In the genomic region with DNA sequence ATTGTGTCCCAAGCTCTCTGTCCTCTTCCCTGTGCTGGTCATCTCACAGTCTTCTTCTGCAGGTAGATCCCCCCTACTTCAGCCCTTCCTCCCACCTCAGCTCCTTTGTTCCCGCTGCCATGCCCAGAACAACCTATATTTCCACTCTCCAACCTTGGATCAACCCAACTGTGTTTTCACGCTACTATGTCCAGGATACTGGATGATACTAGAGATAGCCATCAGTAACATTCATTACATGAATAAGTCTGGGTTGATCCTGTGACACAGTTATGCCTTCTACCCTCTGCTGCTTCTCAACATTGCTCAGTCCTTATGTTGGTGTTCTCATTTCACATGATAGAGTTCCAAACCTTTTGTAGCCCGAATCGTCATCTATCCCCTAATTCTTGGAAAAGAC, we compare ENCODE assay signal across 13 cellular contexts.
DNase-seq lines count a peak whose midpoint lies in the region; ATAC-seq and TF ChIP-seq lines count a peak whose summit lies in the region.
"Had no signal": no experiment of that assay in that cellular context is flagged by ENCODE, and none has a peak within 500 bp of the region (broad histone marks: within the 10 kb centered on the region; RNA-seq: fewer than 3 reads in every experiment).

No MANE protein-coding gene starts in this region.

- H3K18ac ChIP-seq in IMR-90 (ENCODE audit: low read depth, low read length) (no peak overlapping the region), mesendoderm (ENCODE audit: low read length) (no peak overlapping the region)

- no peak overlapping the region for H2AFZ ChIP-seq in IMR-90 (replicated peaks; ENCODE audit: low read length, poor library complexity)

- H2AK9ac ChIP-seq in IMR-90 (replicated peaks; ENCODE audit: low read depth, low read length, poor library complexity), result no peak overlapping the region

- dilution Hi-C loops in IMR-90 (cut with HindIII; ENCODE audit: low sequenced_read_pairs, unreplicated experiment), result no loop called here

- H4K8ac ChIP-seq in IMR-90 (ENCODE audit: low read depth in 2 of 2, low read length in 2 of 2) (no peak overlapping the region), mesendoderm (ENCODE audit: low read depth, low read length) (no peak overlapping the region)

- H4K5ac ChIP-seq in IMR-90 (ENCODE audit: low read depth, low read length) (no peak overlapping the region), mesendoderm (ENCODE audit: low read length) (no peak overlapping the region)

- no CpG with 5 or more reads among the region's 4 CpGs for WGBS in IMR-90 (ENCODE audit: extremely low coverage in 2 of 2, insufficient read length in 1 of 2), 2 experiments
- no CpG with 5 or more reads among the region's 4 CpGs for WGBS in mesendoderm (ENCODE audit: extremely low coverage, insufficient coverage, low lambda C conversion rate)
- 91 to 93% methylated on average over 4 of the region's 4 CpGs for WGBS in sigmoid colon, 2 donors

- H3K4me3 ChIP-seq in IMR-90 (ENCODE audit: insufficient read depth, low read depth, low read length) (no peak overlapping the region), mesendoderm (ENCODE audit: low read length) (no peak overlapping the region), sigmoid colon (no peak overlapping the region), uterus (no peak overlapping the region)
- H3K4me3 ChIP-seq: BLaER1 treated with 17β-estradiol and CSF1 and Interleukin-3, amounts not matched to agents 10 nM and 100 nM; GM12878 had no signal

- CTCF ChIA-PET in IMR-90 (lab: Yijun Ruan, JAX), result no interaction called here

- H2BK5ac ChIP-seq in IMR-90 (ENCODE audit: low read depth, low read length, poor library complexity, severe bottlenecking) (no peak overlapping the region), mesendoderm (ENCODE audit: low read length) (no peak overlapping the region)

- peaks cover 7 to 9% of the 10 kb centered on the region in 2 donors for H3K27me3 Mint-ChIP-seq in natural killer cell (ENCODE audit: low read depth in 2 of 2)

- no peaks in the 10 kb centered on the region; a peak in 1 of 4 replicates for H3K79me1 ChIP-seq in IMR-90 (ENCODE audit: low read depth in 1 of 2, low read length in 2 of 2)
- H3K79me1 ChIP-seq in mesendoderm (ENCODE audit: low read length), result no peaks in the 10 kb centered on the region

- H3K36me3 ChIP-seq in IMR-90 (ENCODE audit: control insufficient read depth, insufficient read depth, low read length) (no peaks in the 10 kb centered on the region), mesendoderm (ENCODE audit: control insufficient read depth, insufficient read depth, low read length) (no peaks in the 10 kb centered on the region), sigmoid colon (no peaks in the 10 kb centered on the region), uterus (no peaks in the 10 kb centered on the region)
- H3K36me3 ChIP-seq: BLaER1 treated with 17β-estradiol and CSF1 and Interleukin-3, amounts not matched to agents 10 nM and 100 nM had no signal

- H3K4ac ChIP-seq in IMR-90 (ENCODE audit: low read depth, low read length) (no peak overlapping the region; the same call in 1 of the 2 replicates), mesendoderm (ENCODE audit: low read depth, low read length) (no peak overlapping the region)

- H3K9me3 Mint-ChIP-seq in natural killer cell, result no peaks in the 10 kb centered on the region
- H3K9me3 Mint-ChIP-seq: CD8-positive, alpha-beta T cell had no signal

- H2AK5ac ChIP-seq in IMR-90 (ENCODE audit: low read depth, low read length) (no peak overlapping the region), mesendoderm (ENCODE audit: low read length) (peak overlapping the region; percentile 44)

- H2BK15ac ChIP-seq in IMR-90 (ENCODE audit: low read depth, low read length) (0 out of 3 replicates have a peak overlapping the region, but pooled peaks have one; percentile 58), mesendoderm (replicated peaks; ENCODE audit: low read depth) (no peak overlapping the region)

- intact Hi-C loops in IMR-90 (cut with micrococcal nuclease), result no loop called here
- intact Hi-C loops in sigmoid colon (cut with DNase I), result no loop called here
- intact Hi-C loops in uterus (cut with DNase I; ENCODE audit: low total_unique reads), result no loop called here
- intact Hi-C loops in natural killer cell (cut with micrococcal nuclease), result no loop called here

- BruUV-seq in IMR-90 (replicated peaks; lab: Mats Ljungman, UMichigan), result no TSS peak

- no peak for TF ChIP-seq POLR2A in IMR-90 (IDR thresholded peaks at IDR 0.05; ENCODE audit: low read depth, low read length)
- no peak for TF ChIP-seq POLR2A in sigmoid colon (IDR thresholded peaks at IDR 0.05)
- TF ChIP-seq POLR2A in uterus (IDR thresholded peaks at IDR 0.05), result no peak

- no peak overlapping the region for H3K4me2 ChIP-seq in IMR-90 (ENCODE audit: low read depth, low read length)
- H3K4me2 ChIP-seq in mesendoderm (ENCODE audit: low read length), result no peak overlapping the region

- no peak overlapping the region for H3K9ac ChIP-seq in IMR-90 (ENCODE audit: low read depth, low read length)
- no peak overlapping the region for H3K9ac ChIP-seq in mesendoderm (ENCODE audit: low read length)
- H3K9ac ChIP-seq: BLaER1 treated with 17β-estradiol and CSF1 and Interleukin-3, amounts not matched to agents 10 nM and 100 nM had no signal

- TF ChIP-seq EP300 in sigmoid colon (IDR thresholded peaks at IDR 0.05), result no peak

- peak overlapping the region; percentile 4; the same call in 1 of the 2 replicates for H3K14ac ChIP-seq in IMR-90 (replicated peaks; ENCODE audit: low read depth, low read length)

- POLR2A ChIA-PET in IMR-90 (lab: Charles Lee; ENCODE audit: unreplicated experiment), result no interaction called here

- no peak overlapping the region for H2BK120ac ChIP-seq in IMR-90 (ENCODE audit: low read depth, low read length)
- no peak overlapping the region for H2BK120ac ChIP-seq in mesendoderm (ENCODE audit: low read depth, low read length)

- H3K23ac ChIP-seq in IMR-90 (ENCODE audit: low read depth, low read length) (no peak overlapping the region), mesendoderm (ENCODE audit: low read length) (no peak overlapping the region)

- H4K91ac ChIP-seq in IMR-90 (ENCODE audit: insufficient read depth, low read depth, low read length), result no peak overlapping the region

- no peak for TF ChIP-seq RAD21 in IMR-90 (IDR thresholded peaks at IDR 0.05; ENCODE audit: low read length)

- no peak overlapping the region for H3K27ac ChIP-seq in IMR-90 (ENCODE audit: insufficient read depth, low read length)
- H3K27ac ChIP-seq in mesendoderm (ENCODE audit: low read depth, low read length), result no peak overlapping the region
- H3K27ac ChIP-seq in sigmoid colon, result peak overlapping the region in 3 of 4 donors; percentile 19 to 93 (median 90)
- H3K27ac ChIP-seq in uterus, result peak overlapping the region; percentile 85 to 96
- H3K27ac ChIP-seq: BLaER1 treated with 17β-estradiol and CSF1 and Interleukin-3, amounts not matched to agents 10 nM and 100 nM had no signal

- ATAC-seq in IMR-90 (ENCODE audit: low read depth), result no peak
- no peak for ATAC-seq in natural killer cell
- no peak for ATAC-seq in GM21619 (IDR thresholded peaks at IDR 0.05; ENCODE audit: unreplicated experiment)
- ATAC-seq in HG02870 (IDR thresholded peaks at IDR 0.05; ENCODE audit: unreplicated experiment), result no peak
- ATAC-seq: CD8-positive, alpha-beta T cell; GM12878 had no signal

- no peaks in the 10 kb centered on the region for H3K36me3 Mint-ChIP-seq in natural killer cell
- H3K36me3 Mint-ChIP-seq: CD8-positive, alpha-beta T cell had no signal

- H3K4me3 Mint-ChIP-seq in natural killer cell, result no peak overlapping the region
- H3K4me3 Mint-ChIP-seq: CD8-positive, alpha-beta T cell had no signal

- H3K9me1 ChIP-seq in IMR-90 (ENCODE audit: insufficient read depth, low read length), result 0 out of 2 replicates have a peak, but pooled peaks cover 2% of the 10 kb centered on the region

- H3K56ac ChIP-seq in IMR-90 (ENCODE audit: extremely low read depth, insufficient read depth, low read length), result no peak overlapping the region
- H3K56ac ChIP-seq in mesendoderm (ENCODE audit: low read length), result no peak overlapping the region

- H3K9me3 ChIP-seq in IMR-90 (ENCODE audit: control insufficient read depth, insufficient read depth, low read length) (no peaks in the 10 kb centered on the region), sigmoid colon (no peaks in the 10 kb centered on the region), uterus (no peaks in the 10 kb centered on the region)
- H3K9me3 ChIP-seq: BLaER1 treated with 17β-estradiol and CSF1 and Interleukin-3, amounts not matched to agents 10 nM and 100 nM had no signal

- H3K4me1 Mint-ChIP-seq in natural killer cell, result peaks cover 5% of the 10 kb centered on the region in 2 donors

- no peaks in the 10 kb centered on the region for H4K20me1 ChIP-seq in IMR-90 (ENCODE audit: insufficient read depth, low read length)
- H4K20me1 ChIP-seq: BLaER1 treated with 17β-estradiol and CSF1 and Interleukin-3, amounts not matched to agents 10 nM and 100 nM had no signal

- H3K4me1 ChIP-seq in IMR-90 (ENCODE audit: control insufficient read depth, insufficient read depth, low read length) (peaks cover 7% of the 10 kb centered on the region), mesendoderm (ENCODE audit: control insufficient read depth, low read depth, low read length) (peaks cover 4% of the 10 kb centered on the region), sigmoid colon (peaks cover 0 to 51% (median 38%) of the 10 kb centered on the region in 4 donors), uterus (peaks cover 0 to 9% of the 10 kb centered on the region in 2 donors)

- H3K79me2 ChIP-seq in mesendoderm (ENCODE audit: control insufficient read depth, insufficient read depth, low read length), result no peaks in the 10 kb centered on the region

- no peak for DNase-seq in IMR-90
- no peak for DNase-seq in mesendoderm
- DNase-seq in sigmoid colon, result no peak
- DNase-seq in uterus, result no peak
- DNase-seq in natural killer cell, result no peak
- DNase-seq: Calu3; CD8-positive, alpha-beta T cell; HCEC 1CT had no signal

- TF ChIP-seq CTCF in IMR-90 (conservative IDR thresholded peaks at IDR 0.05; ENCODE audit: low read depth, low read length) (no peak), sigmoid colon (IDR thresholded peaks at IDR 0.05) (no peak), uterus (IDR thresholded peaks at IDR 0.05) (no peak), natural killer cell (IDR thresholded peaks at IDR 0.05) (no peak)

- H3K27ac Mint-ChIP-seq in natural killer cell, result no peak overlapping the region
- H3K27ac Mint-ChIP-seq: B cell; CD8-positive, alpha-beta T cell had no signal

- H3K27me3 ChIP-seq in IMR-90 (ENCODE audit: control insufficient read depth, insufficient read depth, low read length) (no peaks in the 10 kb centered on the region), mesendoderm (ENCODE audit: insufficient read depth, low read length, poor library complexity) (no peaks in the 10 kb centered on the region), sigmoid colon (no peaks in the 10 kb centered on the region), uterus (no peaks in the 10 kb centered on the region)
- H3K27me3 ChIP-seq: BLaER1 treated with 17β-estradiol and CSF1 and Interleukin-3, amounts not matched to agents 10 nM and 100 nM had no signal

- H2BK20ac ChIP-seq in IMR-90 (ENCODE audit: low read depth, low read length), result no peak overlapping the region

- in situ Hi-C loops in IMR-90 (cut with MboI; ENCODE audit: low sequenced_read_pairs), result no loop called here

Comparison
In these comparisons a context has a peak if more than half of its experiments do, and no peak if none do; other contexts are left out.
1. H3K27ac ChIP-seq: peak in sigmoid colon (3 of 4) and uterus (2 of 2); none in IMR-90 (single experiment) and mesendoderm (single experiment).